ENCODE assay signal across 9 cellular contexts in the genomic region with DNA sequence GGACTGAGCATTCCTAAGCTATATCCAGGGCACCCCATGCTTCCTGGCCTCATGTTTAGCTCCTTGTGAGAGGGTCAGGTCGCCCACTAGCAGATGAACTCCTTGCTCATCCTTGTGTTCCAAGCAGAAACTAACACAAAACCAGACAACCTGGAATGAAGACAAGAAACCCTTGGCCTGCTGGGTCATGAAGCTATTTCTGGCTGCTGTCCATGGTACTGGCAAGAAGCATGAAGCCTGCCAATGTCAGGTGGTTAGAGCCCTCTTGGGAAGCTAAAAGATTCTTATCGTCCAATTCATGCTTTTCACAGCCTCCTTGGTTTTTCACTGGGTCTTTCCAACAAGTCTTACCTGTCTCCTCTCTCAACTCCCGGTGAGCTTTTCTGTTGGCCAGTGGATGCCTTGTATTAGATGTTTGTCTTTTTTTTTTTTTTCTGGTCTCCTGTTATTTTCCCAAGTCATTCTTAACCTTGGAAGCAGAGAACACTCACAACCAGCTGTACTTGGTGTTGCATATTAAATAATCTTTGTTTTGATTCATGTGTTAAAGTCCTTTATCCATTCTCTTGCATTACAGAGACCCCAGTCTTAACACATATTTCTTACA.
A peak's percentile ranks its signal among the peaks of the same experiment; 100 is the strongest.
DNase-seq lines count a peak whose midpoint lies in the region; ATAC-seq and TF ChIP-seq lines count a peak whose summit lies in the region.
"Had no signal": no experiment of that assay in that cellular context is flagged by ENCODE, and none has a peak within 500 bp of the region (broad histone marks: within the 10 kb centered on the region; RNA-seq: fewer than 3 reads in every experiment).

No MANE protein-coding gene starts in this region.

- H3K9me3 Mint-ChIP-seq in activated CD4-positive, alpha-beta T cell treated with anti-CD3 and anti-CD28 coated beads for 36 hours (ENCODE audit: low read depth), result peaks cover 7% of the 10 kb centered on the region

- no peaks in the 10 kb centered on the region for H3K27me3 ChIP-seq in SJSA1 (replicated peaks)
- H3K27me3 ChIP-seq in thyroid gland, result no peaks in the 10 kb centered on the region

- no peak for TF ChIP-seq POLR2A in thyroid gland (IDR thresholded peaks at IDR 0.05)

- H3K9me3 ChIP-seq in SJSA1 (replicated peaks), result no peaks in the 10 kb centered on the region
- no peaks in the 10 kb centered on the region for H3K9me3 ChIP-seq in thyroid gland

- intact Hi-C loops in activated CD4-positive, alpha-beta T cell treated with anti-CD3 and anti-CD28 coated beads for 36 hours (cut with DNase I, micrococcal nuclease), result no loop called here
- intact Hi-C loops in thyroid gland (cut with DNase I), result no loop called here

- H3K27ac ChIP-seq in SJSA1 (no peak overlapping the region), thyroid gland (no peak overlapping the region)

- no peak overlapping the region for H3K4me3 Mint-ChIP-seq in activated CD4-positive, alpha-beta T cell treated with anti-CD3 and anti-CD28 coated beads for 36 hours

- ATAC-seq in activated CD4-positive, alpha-beta T cell treated with anti-CD3 and anti-CD28 coated beads for 36 hours, result no peak

- no peak overlapping the region for H3K27ac Mint-ChIP-seq in activated CD4-positive, alpha-beta T cell treated with anti-CD3 and anti-CD28 coated beads for 36 hours

- peak; percentile 12 for DNase-seq in activated CD4-positive, alpha-beta T cell treated with anti-CD3 and anti-CD28 coated beads for 36 hours
- DNase-seq in activated CD4-positive, alpha-beta T cell treated with anti-CD3 and anti-CD28 coated beads, Interleukin-2, amount 50 U/mL, for 48 hours, result no peak
- DNase-seq in SJSA1 (ENCODE audit: low read depth in 1 of 2, low spot score in 2 of 2), result peak; percentile 16 to 44
- peak; percentile 44 for DNase-seq in fibroblast of the aortic adventitia (ENCODE audit: low read depth)
- peak; percentile 8 to 10 for DNase-seq in thyroid gland
- DNase-seq in activated CD4-positive, alpha-beta T cell treated with anti-CD3 and anti-CD28 coated beads for 48 hours, result no peak
- no peak for DNase-seq in NCI-H526 treated with DMSO at 0.1 percent for 48 hours (lab: John Stamatoyannopoulos, UW)
- DNase-seq in germinal center (ENCODE audit: low spot score), result no peak
- DNase-seq: NCI-H1930 had no signal

- POLR2A ChIA-PET in activated CD4-positive, alpha-beta T cell treated with anti-CD3 and anti-CD28 coated beads for 36 hours (lab: Charles Lee), result no interaction called here

- H3K36me3 ChIP-seq in SJSA1 (no peaks in the 10 kb centered on the region), thyroid gland (no peaks in the 10 kb centered on the region)

- WGBS in thyroid gland, 2 donors, result 20 to 37% methylated on average over 3 of the region's 3 CpGs

- CTCF ChIA-PET in activated CD4-positive, alpha-beta T cell treated with anti-CD3 and anti-CD28 coated beads for 36 hours (lab: Charles Lee), result interaction anchor here (0.6 to 0.9 kb wide), 2 partner anchors 38 to 39 kb away, joined by 4 read pairs; no protein-coding TSS in a partner anchor

- TF ChIP-seq CTCF in fibroblast of the aortic adventitia (IDR thresholded peaks at IDR 0.05; ENCODE audit: insufficient read depth, low read length) (no peak), thyroid gland (IDR thresholded peaks at IDR 0.05) (no peak)

- H3K4me3 ChIP-seq in SJSA1 (no peak overlapping the region), fibroblast of the aortic adventitia (ENCODE audit: low read depth, low read length) (no peak overlapping the region), thyroid gland (replicated peaks in 1 of 3) (no peak overlapping the region)

- H3K27me3 Mint-ChIP-seq in activated CD4-positive, alpha-beta T cell treated with anti-CD3 and anti-CD28 coated beads for 36 hours, result peaks cover 8% of the 10 kb centered on the region

- H3K36me3 Mint-ChIP-seq in activated CD4-positive, alpha-beta T cell treated with anti-CD3 and anti-CD28 coated beads for 36 hours (ENCODE audit: low read depth), result no peaks in the 10 kb centered on the region

- no peaks in the 10 kb centered on the region for H3K4me1 ChIP-seq in SJSA1 (replicated peaks)
- no peaks in the 10 kb centered on the region for H3K4me1 ChIP-seq in thyroid gland

- H3K4me1 Mint-ChIP-seq in activated CD4-positive, alpha-beta T cell treated with anti-CD3 and anti-CD28 coated beads for 36 hours, result no peaks in the 10 kb centered on the region

Comparison
In these comparisons a context has a peak if more than half of its experiments do, and no peak if none do; other contexts are left out.
1. DNase-seq: peak in activated CD4-positive, alpha-beta T cell treated with anti-CD3 and anti-CD28 coated beads for 36 hours (single experiment), SJSA1 (2 of 2), fibroblast of the aortic adventitia (single experiment) and thyroid gland (2 of 2); none in activated CD4-positive, alpha-beta T cell treated with anti-CD3 and anti-CD28 coated beads, Interleukin-2, amount 50 U/mL, for 48 hours (0 of 2), activated CD4-positive, alpha-beta T cell treated with anti-CD3 and anti-CD28 coated beads for 48 hours (single experiment), NCI-H526 treated with DMSO at 0.1 percent for 48 hours (single experiment) and germinal center (single experiment).